In the genomic region with DNA sequence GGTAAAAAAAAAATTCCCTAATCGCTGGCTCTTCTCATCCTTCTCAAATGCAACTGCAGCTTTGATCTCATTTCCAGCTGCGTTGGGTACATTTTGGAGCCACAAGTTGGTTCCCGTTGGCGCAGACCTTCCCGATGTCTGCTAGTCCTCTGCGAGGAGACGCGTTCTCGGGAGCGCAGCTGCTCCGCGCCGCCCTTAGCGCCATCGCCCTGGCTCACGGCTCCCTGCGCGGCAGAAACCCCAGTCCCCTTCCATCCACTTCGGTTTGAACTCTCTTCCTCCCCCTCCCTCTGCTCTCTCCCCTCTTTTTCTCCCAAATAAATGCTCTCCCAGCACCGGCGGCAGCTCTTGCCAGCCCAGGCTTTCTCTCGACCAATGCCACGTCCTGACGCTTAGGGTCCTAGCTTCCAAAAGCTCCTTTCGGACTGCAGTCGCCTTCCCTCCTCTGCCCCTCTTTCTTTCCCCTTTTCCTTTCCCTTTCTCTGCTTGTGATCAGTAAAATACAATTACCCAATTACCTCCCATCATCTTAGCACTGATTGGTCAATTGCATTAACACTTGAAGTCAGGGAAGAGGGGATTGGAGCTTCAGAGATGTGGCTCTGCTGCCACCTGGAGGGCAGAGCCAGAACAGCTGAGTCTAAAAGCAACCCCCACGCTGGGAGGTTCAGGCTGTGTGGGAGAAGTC, we compare ENCODE assay signal across 9 cellular contexts.
DNase-seq lines count a peak whose midpoint lies in the region; ATAC-seq and TF ChIP-seq lines count a peak whose summit lies in the region.
"Had no signal": no experiment of that assay in that cellular context is flagged by ENCODE, and none has a peak within 500 bp of the region (broad histone marks: within the 10 kb centered on the region; RNA-seq: fewer than 3 reads in every experiment).

No MANE protein-coding gene starts in this region.

- DNase-seq in CD4-positive, alpha-beta memory T cell = peak in 2 of 5 donors; percentile 3 to 14
- peak; percentile 57 for DNase-seq in NCI-H2171 treated with DMSO at 0.1 percent for 48 hours (lab: John Stamatoyannopoulos, UW)
- peak; percentile 46 for DNase-seq in activated CD4-positive, alpha-beta memory T cell treated with anti-CD3 and anti-CD28 coated beads for 36 hours
- peak; percentile 94 to 96 for DNase-seq in fibroblast of lung (ENCODE audit: low read depth in 2 of 2)
- peak; percentile 38 to 70 for DNase-seq in tibial nerve (ENCODE audit: low spot score in 2 of 2)

- TF ChIP-seq POLR2A in tibial nerve (IDR thresholded peaks at IDR 0.05) = peak; percentile 51 to 72

- intact Hi-C loops in CD4-positive, alpha-beta memory T cell (cut with micrococcal nuclease) = no loop called here
- intact Hi-C loops in activated CD4-positive, alpha-beta memory T cell treated with anti-CD3 and anti-CD28 coated beads for 36 hours (cut with micrococcal nuclease) = loop anchor here (10.0 kb wide), 2 partner anchors 919 to 1499 kb away; no protein-coding TSS in a partner anchor

- peak; percentile 95 to 96 for TF ChIP-seq CTCF in fibroblast of lung (conservative IDR thresholded peaks at IDR 0.05 in 1 of 2, IDR thresholded peaks at IDR 0.05 in 1 of 2; ENCODE audit: low read depth in 1 of 2, low read length in 2 of 2)
- TF ChIP-seq CTCF in tibial nerve (IDR thresholded peaks at IDR 0.05) = peak; percentile 72 to 91 (median 87)

- no peaks in the 10 kb centered on the region for H3K4me1 ChIP-seq in CD4-positive, alpha-beta memory T cell (ENCODE audit: insufficient read depth, low read length)
- H3K4me1 ChIP-seq in fibroblast of lung (ENCODE audit: control insufficient read depth, extremely low read depth, insufficient read depth, low read length) (no peaks in the 10 kb centered on the region), muscle layer of duodenum (ENCODE audit: control insufficient read depth in 1 of 2, insufficient read depth in 2 of 2, low read length in 2 of 2) (no peaks in the 10 kb centered on the region), tibial nerve (peaks cover 0 to 9% (median 3%) of the 10 kb centered on the region in 4 donors)

- no peak overlapping the region for H3K27ac ChIP-seq in CD4-positive, alpha-beta memory T cell (ENCODE audit: low read depth, low read length)
- H3K27ac ChIP-seq in fibroblast of lung (ENCODE audit: insufficient read depth, low read length) (peak overlapping the region; percentile 68), muscle layer of duodenum (ENCODE audit: low read length) (peak overlapping the region; percentile 60), tibial nerve (peak overlapping the region; percentile 70 to 94 (median 88))

- TF ChIP-seq EP300 in tibial nerve (IDR thresholded peaks at IDR 0.05) = peak in 1 of 2 donors; percentile 92

- POLR2A ChIA-PET in CD4-positive, alpha-beta memory T cell (lab: Charles Lee; ENCODE audit: partially characterized antibody) = no interaction called here
- POLR2A ChIA-PET in activated CD4-positive, alpha-beta memory T cell treated with anti-CD3 and anti-CD28 coated beads for 36 hours (lab: Charles Lee) = no interaction called here

- peak overlapping the region; percentile 9 for H3K9ac ChIP-seq in fibroblast of lung (ENCODE audit: insufficient read depth, low read length)

- no peaks in the 10 kb centered on the region for H3K36me3 ChIP-seq in CD4-positive, alpha-beta memory T cell (ENCODE audit: insufficient read depth, low read length)
- H3K36me3 ChIP-seq in fibroblast of lung (ENCODE audit: control insufficient read depth, insufficient read depth, low read length) (no peaks in the 10 kb centered on the region), muscle layer of duodenum (ENCODE audit: control insufficient read depth in 1 of 2, insufficient read depth in 2 of 2, low read length in 2 of 2) (no peaks in the 10 kb centered on the region), tibial nerve (no peaks in the 10 kb centered on the region)

- no peaks in the 10 kb centered on the region for H3K79me2 ChIP-seq in fibroblast of lung (ENCODE audit: control insufficient read depth, insufficient read depth, low read length)

- ATAC-seq in GM18870 (IDR thresholded peaks at IDR 0.05; ENCODE audit: unreplicated experiment) (peak; percentile 89), HG03066 (IDR thresholded peaks at IDR 0.05; ENCODE audit: low read depth, unreplicated experiment) (peak; percentile 90)

- 1 to 2% methylated on average over 27 of the region's 27 CpGs for WGBS in tibial nerve, 2 donors

- no peaks in the 10 kb centered on the region for H3K9me3 ChIP-seq in CD4-positive, alpha-beta memory T cell (ENCODE audit: control insufficient read depth in 1 of 2, low read length in 2 of 2)
- H3K9me3 ChIP-seq in fibroblast of lung (ENCODE audit: control insufficient read depth, insufficient read depth, low read depth, low read length) (no peaks in the 10 kb centered on the region), muscle layer of duodenum (ENCODE audit: control insufficient read depth in 1 of 2, low read length in 2 of 2) (no peaks in the 10 kb centered on the region), tibial nerve (no peaks in the 10 kb centered on the region)

- CTCF ChIA-PET in CD4-positive, alpha-beta memory T cell (lab: Charles Lee; ENCODE audit: partially characterized antibody) = interaction anchor here (1.2 to 1.5 kb wide), 2 partner anchors 10 to 12 kb away, joined by 4 read pairs; no protein-coding TSS in a partner anchor
- CTCF ChIA-PET in activated CD4-positive, alpha-beta memory T cell treated with anti-CD3 and anti-CD28 coated beads for 36 hours (lab: Charles Lee) = interaction anchor here (0.6 to 1.1 kb wide), 6 partner anchors 12 to 1929 kb away, joined by 3 to 4 read pairs (median 4); no protein-coding TSS in a partner anchor

- H3K27me3 Mint-ChIP-seq in CD4-positive, alpha-beta memory T cell = peaks cover 5 to 7% of the 10 kb centered on the region in 2 donors
- H3K27me3 Mint-ChIP-seq in activated CD4-positive, alpha-beta memory T cell treated with anti-CD3 and anti-CD28 coated beads for 36 hours = peaks cover 13% of the 10 kb centered on the region

- peak overlapping the region; percentile 27 to 77 (median 66) for H3K4me3 Mint-ChIP-seq in CD4-positive, alpha-beta memory T cell
- H3K4me3 Mint-ChIP-seq in activated CD4-positive, alpha-beta memory T cell treated with anti-CD3 and anti-CD28 coated beads for 36 hours = peak overlapping the region; percentile 21

- H3K27me3 ChIP-seq in CD4-positive, alpha-beta memory T cell (ENCODE audit: insufficient read depth, low read length) = no peaks in the 10 kb centered on the region
- H3K27me3 ChIP-seq in fibroblast of lung (ENCODE audit: control insufficient read depth, insufficient read depth, low read length) (no peaks in the 10 kb centered on the region), muscle layer of duodenum (ENCODE audit: low read depth, low read length) (no peaks in the 10 kb centered on the region), tibial nerve (no peaks in the 10 kb centered on the region)

- H3K4me3 ChIP-seq in CD4-positive, alpha-beta memory T cell (ENCODE audit: low read length in 2 of 2) = no peak overlapping the region
- H3K4me3 ChIP-seq in fibroblast of lung (replicated peaks in 1 of 4; ENCODE audit: control extremely low read depth in 1 of 4, insufficient read depth in 1 of 4, low read depth in 3 of 4, low read length in 4 of 4) = peak overlapping the region; percentile 61 to 84 (median 76)
- H3K4me3 ChIP-seq in muscle layer of duodenum (ENCODE audit: low read depth in 1 of 2, low read length in 2 of 2) = peak overlapping the region; percentile 79 to 84
- H3K4me3 ChIP-seq in tibial nerve = peak overlapping the region; percentile 53 to 74 (median 55)

- peaks cover 0 to 13% (median 5%) of the 10 kb centered on the region in 4 donors for H3K4me1 Mint-ChIP-seq in CD4-positive, alpha-beta memory T cell
- H3K4me1 Mint-ChIP-seq in activated CD4-positive, alpha-beta memory T cell treated with anti-CD3 and anti-CD28 coated beads for 36 hours (ENCODE audit: low read depth) = peaks cover 8% of the 10 kb centered on the region

- no peaks in the 10 kb centered on the region for H4K20me1 ChIP-seq in fibroblast of lung (ENCODE audit: control insufficient read depth, extremely low read depth, insufficient read depth, low read length)

- peak overlapping the region; percentile 88 for H3K4me2 ChIP-seq in fibroblast of lung (ENCODE audit: extremely low read depth, insufficient read depth, low read length)

- peaks cover 0 to 14% (median 7%) of the 10 kb centered on the region in 8 donors for H3K9me3 Mint-ChIP-seq in CD4-positive, alpha-beta memory T cell
- H3K9me3 Mint-ChIP-seq in activated CD4-positive, alpha-beta memory T cell treated with anti-CD3 and anti-CD28 coated beads for 36 hours = peaks cover 10% of the 10 kb centered on the region

- H3K27ac Mint-ChIP-seq in CD4-positive, alpha-beta memory T cell = no peak overlapping the region
- no peak overlapping the region for H3K27ac Mint-ChIP-seq in activated CD4-positive, alpha-beta memory T cell treated with anti-CD3 and anti-CD28 coated beads for 36 hours
- H3K27ac Mint-ChIP-seq: activated naive CD4-positive, alpha-beta T cell treated with anti-CD3 and anti-CD28 coated beads, Interleukin-2, amount 50 U/mL, for 72 hours had no signal

- H3K36me3 Mint-ChIP-seq in CD4-positive, alpha-beta memory T cell = no peaks in the 10 kb centered on the region
- H3K36me3 Mint-ChIP-seq in activated CD4-positive, alpha-beta memory T cell treated with anti-CD3 and anti-CD28 coated beads for 36 hours = no peaks in the 10 kb centered on the region

- peak overlapping the region; percentile 99 for H2AFZ ChIP-seq in fibroblast of lung (ENCODE audit: low read length)

Comparison
In these comparisons a context has a peak if more than half of its experiments do, and no peak if none do; other contexts are left out.
1. H3K4me3 ChIP-seq: peak in fibroblast of lung (4 of 4), muscle layer of duodenum (2 of 2) and tibial nerve (4 of 4); none in CD4-positive, alpha-beta memory T cell (0 of 2).